In the genomic region with DNA sequence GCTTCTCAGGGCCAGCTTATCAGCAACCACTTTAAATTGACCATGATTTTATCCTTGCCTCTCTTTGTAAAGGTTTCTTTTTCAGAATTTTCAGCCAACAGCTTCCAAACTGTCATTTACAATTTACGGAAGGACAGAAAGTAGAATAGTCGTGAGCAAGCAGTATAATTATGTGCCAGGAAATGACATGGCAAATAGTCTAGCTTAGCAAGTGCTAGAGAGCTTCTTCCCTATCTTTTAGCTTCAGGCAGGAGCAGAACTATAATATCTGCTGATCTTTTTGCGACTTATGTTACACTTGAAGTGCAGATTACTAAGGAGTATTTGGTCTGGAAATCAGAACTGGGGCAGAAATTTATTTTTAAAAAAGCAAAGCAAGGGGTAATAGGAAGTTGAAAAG, we compare ENCODE assay signal across 21 cellular contexts.
DNase-seq lines count a peak whose midpoint lies in the region; ATAC-seq and TF ChIP-seq lines count a peak whose summit lies in the region.
"Had no signal": no experiment of that assay in that cellular context is flagged by ENCODE, and none has a peak within 500 bp of the region (broad histone marks: within the 10 kb centered on the region; RNA-seq: fewer than 3 reads in every experiment).

No MANE protein-coding gene starts in this region.

- no peaks in the 10 kb centered on the region for H3K27me3 ChIP-seq in endodermal cell (ENCODE audit: control insufficient read depth, insufficient read depth, low read length, poor library complexity, severe bottlenecking)
- peaks cover 0 to 67% (median 0%) of the 10 kb centered on the region in 7 donors for H3K27me3 ChIP-seq in heart right ventricle

- H3K36me3 Mint-ChIP-seq in natural killer cell treated with Interleukin-12 subunit alpha and Interleukin-12 subunit beta and Interleukin-15 and Interleukin-18, amount 100 ng/mL, for 72 hours = no peaks in the 10 kb centered on the region
- H3K36me3 Mint-ChIP-seq in natural killer cell (no peaks in the 10 kb centered on the region), endodermal cell (ENCODE audit: low read depth) (no peaks in the 10 kb centered on the region)
- H3K36me3 Mint-ChIP-seq: activated naive CD4-positive, alpha-beta T cell treated with anti-CD3 and anti-CD28 coated beads, Interleukin-2, amount 10 ng/mL, durations not matched to agents 7 days and 5 days had no signal

- intact Hi-C loops in natural killer cell (cut with micrococcal nuclease) = no loop called here
- intact Hi-C loops in heart right ventricle (cut with DNase I) = loop anchor here in 2 of 10 donors (10.0 kb wide), 2 partner anchors 213 to 293 kb away; no protein-coding TSS in a partner anchor

- H3K9me3 ChIP-seq in endodermal cell (ENCODE audit: control insufficient read depth, low read length) (no peaks in the 10 kb centered on the region), heart right ventricle (no peaks in the 10 kb centered on the region)

- H3K36me3 ChIP-seq in endodermal cell (ENCODE audit: control insufficient read depth, insufficient read depth, low read length) (no peaks in the 10 kb centered on the region), heart right ventricle (no peaks in the 10 kb centered on the region)

- no peak overlapping the region for H3K9ac ChIP-seq in endodermal cell (ENCODE audit: extremely low read depth, low read length, poor library complexity, severe bottlenecking)
- H3K9ac ChIP-seq: KMS-11 had no signal

- no peaks in the 10 kb centered on the region for H3K4me1 ChIP-seq in endodermal cell (ENCODE audit: control insufficient read depth, insufficient read depth, low read length)
- peaks cover 0 to 20% (median 0%) of the 10 kb centered on the region in 9 donors for H3K4me1 ChIP-seq in heart right ventricle

- TF ChIP-seq CTCF in natural killer cell (IDR thresholded peaks at IDR 0.05) = no peak
- TF ChIP-seq CTCF in endodermal cell (conservative IDR thresholded peaks at IDR 0.05) = no peak
- TF ChIP-seq CTCF in heart right ventricle (IDR thresholded peaks at IDR 0.05) = no peak

- peak overlapping the region; percentile 15 for H3K4me3 Mint-ChIP-seq in natural killer cell treated with Interleukin-12 subunit alpha and Interleukin-12 subunit beta and Interleukin-15 and Interleukin-18, amount 100 ng/mL, for 72 hours
- H3K4me3 Mint-ChIP-seq in natural killer cell (no peak overlapping the region), endodermal cell (no peak overlapping the region)
- H3K4me3 Mint-ChIP-seq: activated naive CD4-positive, alpha-beta T cell treated with anti-CD3 and anti-CD28 coated beads, Interleukin-2, amount 10 ng/mL, durations not matched to agents 7 days and 5 days; activated T-cell treated with anti-CD3 and anti-CD28 coated beads, Interleukin-2, amount 50 U/mL, for 24 hours; nephron had no signal

- no peak for ATAC-seq in natural killer cell treated with Interleukin-12 subunit alpha and Interleukin-12 subunit beta and Interleukin-15 and Interleukin-18, amount 100 ng/mL, for 72 hours
- no peak for ATAC-seq in natural killer cell
- no peak for ATAC-seq in HG03439 (IDR thresholded peaks at IDR 0.05; ENCODE audit: unreplicated experiment)
- no peak for ATAC-seq in heart right ventricle
- ATAC-seq in HG03520 (IDR thresholded peaks at IDR 0.05; ENCODE audit: unreplicated experiment) = no peak

- no peak for DNase-seq in natural killer cell treated with Interleukin-12 subunit alpha and Interleukin-12 subunit beta and Interleukin-15 and Interleukin-18, amount 100 ng/mL, for 72 hours (ENCODE audit: low spot score)
- DNase-seq in natural killer cell (no peak), OCI-M1 (lab: John Stamatoyannopoulos, UW) (peak; percentile 77), endodermal cell (no peak), occipital lobe (lab: John Stamatoyannopoulos, UW) (no peak), heart right ventricle (no peak)
- DNase-seq: activated CD4-positive, CD25-positive, alpha-beta regulatory T cell treated with anti-CD3 and anti-CD28 coated beads, Interleukin-2, amount 50 U/mL, for 72 hours; activated CD8-positive, alpha-beta memory T cell treated with anti-CD3 and anti-CD28 coated beads for 24 hours; activated naive CD4-positive, alpha-beta T cell treated with anti-CD3 and anti-CD28 coated beads, Interleukin-2, amount 10 ng/mL, durations not matched to agents 7 days and 5 days; activated T-cell treated with anti-CD3 and anti-CD28 coated beads, Interleukin-2, amount 50 U/mL, for 24 hours; anterior cingulate cortex; H7; head of caudate nucleus; NCI-H1092; NCI-H2081; RPMI8226 had no signal

- no peak overlapping the region for H3K27ac ChIP-seq in endodermal cell (ENCODE audit: low read depth, low read length)
- peak overlapping the region in 1 of 10 donors; percentile 72 for H3K27ac ChIP-seq in heart right ventricle
- H3K27ac ChIP-seq: C4-2B, KMS-11 had no signal

- H3K27me3 Mint-ChIP-seq in natural killer cell treated with Interleukin-12 subunit alpha and Interleukin-12 subunit beta and Interleukin-15 and Interleukin-18, amount 100 ng/mL, for 72 hours = peaks cover 0 to 21% of the 10 kb centered on the region in 2 donors
- H3K27me3 Mint-ChIP-seq in natural killer cell (ENCODE audit: low read depth in 2 of 2) (peaks cover 0 to 49% of the 10 kb centered on the region in 2 donors), endodermal cell (ENCODE audit: insufficient read depth) (no peaks in the 10 kb centered on the region)

- H3K4me1 Mint-ChIP-seq in natural killer cell treated with Interleukin-12 subunit alpha and Interleukin-12 subunit beta and Interleukin-15 and Interleukin-18, amount 100 ng/mL, for 72 hours (ENCODE audit: low read depth in 2 of 2) = peaks cover 0 to 6% of the 10 kb centered on the region in 2 donors
- no peaks in the 10 kb centered on the region for H3K4me1 Mint-ChIP-seq in natural killer cell
- peaks cover 53% of the 10 kb centered on the region for H3K4me1 Mint-ChIP-seq in endodermal cell
- H3K4me1 Mint-ChIP-seq: activated naive CD4-positive, alpha-beta T cell treated with anti-CD3 and anti-CD28 coated beads, Interleukin-2, amount 10 ng/mL, durations not matched to agents 7 days and 5 days; nephron had no signal

- WGBS in endodermal cell (ENCODE audit: insufficient coverage in 1 of 2, insufficient read length in 1 of 2), 2 experiments = 89% methylated on average over 3 of the region's 3 CpGs; no CpG with 5 or more reads in 1 of the 2 experiments
- WGBS in heart right ventricle, 2 donors = 42 to 51% methylated on average over 3 of the region's 3 CpGs

- H3K27ac Mint-ChIP-seq in natural killer cell treated with Interleukin-12 subunit alpha and Interleukin-12 subunit beta and Interleukin-15 and Interleukin-18, amount 100 ng/mL, for 72 hours = no peak overlapping the region
- H3K27ac Mint-ChIP-seq in natural killer cell = no peak overlapping the region
- H3K27ac Mint-ChIP-seq in endodermal cell = peak overlapping the region; percentile 4
- H3K27ac Mint-ChIP-seq: activated naive CD4-positive, alpha-beta T cell treated with anti-CD3 and anti-CD28 coated beads, Interleukin-2, amount 10 ng/mL, durations not matched to agents 7 days and 5 days; activated T-cell treated with anti-CD3 and anti-CD28 coated beads, Interleukin-2, amount 50 U/mL, for 24 hours; nephron had no signal

- no peaks in the 10 kb centered on the region for H3K9me3 Mint-ChIP-seq in natural killer cell treated with Interleukin-12 subunit alpha and Interleukin-12 subunit beta and Interleukin-15 and Interleukin-18, amount 100 ng/mL, for 72 hours
- no peaks in the 10 kb centered on the region for H3K9me3 Mint-ChIP-seq in natural killer cell
- no peaks in the 10 kb centered on the region for H3K9me3 Mint-ChIP-seq in endodermal cell
- H3K9me3 Mint-ChIP-seq: activated naive CD4-positive, alpha-beta T cell treated with anti-CD3 and anti-CD28 coated beads, Interleukin-2, amount 10 ng/mL, durations not matched to agents 7 days and 5 days; activated T-cell treated with anti-CD3 and anti-CD28 coated beads, Interleukin-2, amount 50 U/mL, for 24 hours; nephron had no signal

- no peak overlapping the region for H3K4me3 ChIP-seq in endodermal cell (ENCODE audit: low read length)
- no peak overlapping the region for H3K4me3 ChIP-seq in heart right ventricle
